In the genomic region with DNA sequence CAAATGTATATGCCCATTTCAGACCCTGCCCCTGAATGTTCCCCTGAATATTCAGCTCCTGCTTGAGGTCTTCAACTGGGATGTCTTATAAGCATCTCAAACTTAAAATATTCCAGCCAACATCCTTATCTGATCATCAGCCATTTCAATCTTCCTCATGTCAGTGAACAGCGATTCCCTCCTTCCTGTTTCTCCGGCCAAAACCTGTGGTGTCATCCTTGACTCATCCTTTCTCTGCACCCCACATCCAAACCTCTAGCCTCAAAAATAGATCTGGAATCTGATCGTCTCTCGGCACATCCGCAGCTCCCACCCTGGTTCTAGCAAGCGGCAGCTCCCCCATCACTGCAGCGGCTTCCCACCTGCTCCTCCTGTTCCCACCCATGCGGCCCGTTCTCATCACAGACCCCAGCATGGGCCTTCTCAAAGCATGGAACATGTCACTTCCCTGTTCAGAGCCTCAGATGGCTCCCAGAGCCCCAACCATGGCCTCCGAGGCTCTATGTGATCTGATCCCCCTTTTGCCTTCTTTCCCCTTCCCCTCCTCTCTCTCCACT, we compare ENCODE assay signal across 17 cellular contexts.
DNase-seq lines count a peak whose midpoint lies in the region; ATAC-seq, FAIRE-seq and TF ChIP-seq lines count a peak whose summit lies in the region.
"Had no signal": no experiment of that assay in that cellular context is flagged by ENCODE, and none has a peak within 500 bp of the region (broad histone marks: within the 10 kb centered on the region; RNA-seq: fewer than 3 reads in every experiment).

No MANE protein-coding gene starts in this region.

- H3K4me1 ChIP-seq in H1 (replicated peaks in 1 of 4; ENCODE audit: control insufficient read depth in 3 of 4, insufficient read depth in 4 of 4, low read length in 3 of 4), result peaks cover 0 to 8% (median 1%) of the 10 kb centered on the region in 4 experiments; a peak in 2 of 7 replicates
- no peaks in the 10 kb centered on the region for H3K4me1 ChIP-seq in ascending aorta
- H3K4me1 ChIP-seq: SJSA1 had no signal

- no peak overlapping the region for H2BK5ac ChIP-seq in H1 (ENCODE audit: low read depth, low read length)

- CTCF ChIA-PET in H1 (lab: Charles Lee; ENCODE audit: partially characterized antibody), result interaction anchor here (1.0 to 1.6 kb wide), 2 partner anchors 10 to 12 kb away, joined by 3 to 4 read pairs; no protein-coding TSS in a partner anchor

- peak; percentile 66 for ATAC-seq in SK-N-SH treated with all-trans-retinoic acid at 6 μM for 48 hours

- H3K4me2 ChIP-seq in H1 (ENCODE audit: insufficient read depth in 1 of 2, low read depth in 2 of 2, low read length in 2 of 2), result no peak overlapping the region

- H3K27ac Mint-ChIP-seq in activated naive CD8-positive, alpha-beta T cell treated with anti-CD3 and anti-CD28 coated beads for 36 hours, result no peak overlapping the region

- no peaks in the 10 kb centered on the region for H3K79me1 ChIP-seq in H1 (ENCODE audit: low read depth, low read length)

- peak overlapping the region; percentile 62 for H2BK12ac ChIP-seq in H1 (ENCODE audit: low read depth, low read length)

- 94% methylated on average over 10 of the region's 10 CpGs; no CpG with 5 or more reads in 1 of the 2 experiments for WGBS in H1 (ENCODE audit: extremely low coverage in 1 of 2, insufficient coverage in 1 of 2, insufficient read length in 1 of 2, insufficient replicate concordance in 2 of 2, low coverage in 1 of 2, low lambda C conversion rate in 2 of 2, missing lambda C conversion rate in 1 of 2), 2 experiments

- no peaks in the 10 kb centered on the region for H3K27me3 ChIP-seq in H1 (replicated peaks in 1 of 4; ENCODE audit: control insufficient read depth in 3 of 4, extremely low read depth in 1 of 4, insufficient read depth in 3 of 4, low read length in 3 of 4)
- no peaks in the 10 kb centered on the region for H3K27me3 ChIP-seq in ascending aorta
- H3K27me3 ChIP-seq: SJSA1 had no signal

- H3K9ac ChIP-seq in H1 (replicated peaks in 1 of 4; ENCODE audit: extremely low read depth in 1 of 4, low read depth in 3 of 4, low read length in 3 of 4), result no peak overlapping the region

- no peak for TF ChIP-seq EP300 in H1 (IDR thresholded peaks at IDR 0.05; ENCODE audit: borderline replicate concordance in 1 of 2, low read depth in 2 of 2, low read length in 2 of 2)

- H3K4me3 ChIP-seq in H1 (ENCODE audit: extremely low read depth in 1 of 4, insufficient read depth in 2 of 4, low read depth in 3 of 4, low read length in 4 of 4) (no peak overlapping the region), ascending aorta (no peak overlapping the region)
- H3K4me3 ChIP-seq: SJSA1 had no signal

- H3K79me2 ChIP-seq in H1 (ENCODE audit: control insufficient read depth in 1 of 2, insufficient read depth in 2 of 2, low read length in 2 of 2), result no peaks in the 10 kb centered on the region

- H4K8ac ChIP-seq in H1 (ENCODE audit: extremely low read depth, insufficient read depth, low read length), result no peak overlapping the region

- no peak overlapping the region for H3K18ac ChIP-seq in H1 (ENCODE audit: extremely low read depth, low read length)

- no peak overlapping the region; the same call in 1 of the 2 replicates for H2AK5ac ChIP-seq in H1 (ENCODE audit: low read depth, low read length)

- H3K23me2 ChIP-seq in H1 (ENCODE audit: low read depth, low read length), result no peaks in the 10 kb centered on the region

- no peaks in the 10 kb centered on the region for H4K20me1 ChIP-seq in H1 (replicated peaks in 1 of 2; ENCODE audit: control insufficient read depth in 1 of 2, insufficient read depth in 2 of 2, low read length in 2 of 2)

- H2BK120ac ChIP-seq in H1 (replicated peaks; ENCODE audit: low read depth, low read length), result no peak overlapping the region

- H3K27ac ChIP-seq in H1 (ENCODE audit: low read depth, low read length) (no peak overlapping the region), ascending aorta (no peak overlapping the region)
- H3K27ac ChIP-seq: SJSA1 had no signal

- peaks cover 20% of the 10 kb centered on the region for H3K27me3 Mint-ChIP-seq in activated naive CD8-positive, alpha-beta T cell treated with anti-CD3 and anti-CD28 coated beads for 36 hours

- no peak for TF ChIP-seq POLR2A in H1 (IDR thresholded peaks at IDR 0.05; ENCODE audit: control extremely low read depth in 1 of 2, low read depth in 2 of 2, low read length in 2 of 2)

- H3K9me3 Mint-ChIP-seq in activated naive CD8-positive, alpha-beta T cell treated with anti-CD3 and anti-CD28 coated beads for 36 hours, result no peaks in the 10 kb centered on the region

- no peak overlapping the region for H4K5ac ChIP-seq in H1 (ENCODE audit: insufficient read length, low read depth, low read length)

- no peak overlapping the region for H2BK15ac ChIP-seq in H1 (ENCODE audit: low read length)

- TF ChIP-seq CTCF in H1 (IDR thresholded peaks at IDR 0.05; ENCODE audit: control extremely low read depth in 1 of 3, insufficient read depth in 1 of 3, low read depth in 1 of 3, low read length in 3 of 3) (no peak), ascending aorta (IDR thresholded peaks at IDR 0.05) (no peak)

- H2AFZ ChIP-seq in H1 (ENCODE audit: low read length), result no peak overlapping the region

- no peak overlapping the region for H3K56ac ChIP-seq in H1 (replicated peaks; ENCODE audit: insufficient read length, low read depth, low read length)

- H4K91ac ChIP-seq in H1 (replicated peaks; ENCODE audit: insufficient read length, low read length), result peak overlapping the region; percentile 23

- no peaks in the 10 kb centered on the region for H3K4me1 Mint-ChIP-seq in activated naive CD8-positive, alpha-beta T cell treated with anti-CD3 and anti-CD28 coated beads for 36 hours

- no peak overlapping the region for H3K4me3 Mint-ChIP-seq in activated naive CD8-positive, alpha-beta T cell treated with anti-CD3 and anti-CD28 coated beads for 36 hours

- H3K4ac ChIP-seq in H1 (replicated peaks; ENCODE audit: insufficient read length, low read depth, low read length), result no peak overlapping the region

- intact Hi-C loops in ascending aorta (cut with DNase I), result no loop called here

- DNase-seq in AG08395 (ENCODE audit: low spot score) (peak; percentile 21), HCEC 1CT (peak; percentile 63), H1 (ENCODE audit: low read depth in 1 of 2, low spot score in 2 of 2) (no peak), NCI-H526 treated with DMSO at 0.1 percent for 48 hours (lab: John Stamatoyannopoulos, UW) (no peak), ascending aorta (ENCODE audit: low spot score in 2 of 2) (no peak)
- no peak for DNase-seq in activated naive CD8-positive, alpha-beta T cell treated with anti-CD3 and anti-CD28 coated beads for 36 hours
- DNase-seq in activated CD4-positive, alpha-beta T cell treated with anti-CD3 and anti-CD28 coated beads for 48 hours, result no peak
- DNase-seq: C1 segment of cervical spinal cord; Karpas-422; MV-4-11; NCI-H1417 treated with DMSO at 0.1 percent for 48 hours; NCI-H1930; NCI-H446; NK-92 treated with Interleukin-12 subunit alpha and Interleukin-12 subunit beta, amount 100 ng/mL, for 24 hours had no signal

- H3K36me3 ChIP-seq in H1 (ENCODE audit: control insufficient read depth in 2 of 4, insufficient read depth in 4 of 4, low read length in 3 of 4), result no peaks in the 10 kb centered on the region
- no peaks in the 10 kb centered on the region for H3K36me3 ChIP-seq in ascending aorta
- H3K36me3 ChIP-seq: SJSA1 had no signal

- TF ChIP-seq RAD21 in H1 (IDR thresholded peaks at IDR 0.05 in 1 of 2, conservative IDR thresholded peaks at IDR 0.05 in 1 of 2; ENCODE audit: low read depth in 2 of 2, low read length in 2 of 2), result no peak

- no peaks in the 10 kb centered on the region for H3K36me3 Mint-ChIP-seq in activated naive CD8-positive, alpha-beta T cell treated with anti-CD3 and anti-CD28 coated beads for 36 hours

- H3K14ac ChIP-seq in H1 (ENCODE audit: insufficient read length), result no peak overlapping the region

- no peak for FAIRE-seq in H1 (lab: Jason Lieb, UNC)
- FAIRE-seq: A204.1 had no signal

- no peak overlapping the region for H2BK20ac ChIP-seq in H1 (ENCODE audit: low read length)

- H3K9me3 ChIP-seq in H1 (ENCODE audit: insufficient read depth in 2 of 2, low read depth in 1 of 2, low read length in 1 of 2) (no peaks in the 10 kb centered on the region), ascending aorta (no peaks in the 10 kb centered on the region)
- H3K9me3 ChIP-seq: SJSA1 had no signal

- POLR2A ChIA-PET in H1 (lab: Charles Lee; ENCODE audit: partially characterized antibody), result no interaction called here

- no peak overlapping the region for H3K23ac ChIP-seq in H1 (ENCODE audit: insufficient read length)

TF ChIP-seq in SK-N-SH treated with all-trans-retinoic acid at 6 μM for 48 hours, 23 proteins besides CTCF, POLR2A, EP300 and RAD21 (continues in another document):
- TF ChIP-seq TCF4 (CRISPR knock-in tag; IDR thresholded peaks at IDR 0.05; ENCODE audit: borderline replicate concordance) (no peak), BACH2 (CRISPR knock-in tag; IDR thresholded peaks at IDR 0.05; ENCODE audit: borderline replicate concordance) (no peak), ISL1 (CRISPR knock-in tag; IDR thresholded peaks at IDR 0.05) (no peak), ESRRG (CRISPR knock-in tag; IDR thresholded peaks at IDR 0.05) (no peak)

TF ChIP-seq in H1, 55 proteins besides CTCF, POLR2A, EP300 and RAD21 (continues in another document):
- TF ChIP-seq RFX5 (IDR thresholded peaks at IDR 0.05; ENCODE audit: borderline replicate concordance, low read depth, low read length) (no peak), EGR1 (IDR thresholded peaks at IDR 0.05; ENCODE audit: borderline replicate concordance, low read depth, low read length) (no peak)

Comparison
In these comparisons a context has a peak if more than half of its experiments do, and no peak if none do; other contexts are left out.
1. DNase-seq: peak in AG08395 (single experiment) and HCEC 1CT (single experiment); none in H1 (0 of 2), NCI-H526 treated with DMSO at 0.1 percent for 48 hours (single experiment), activated naive CD8-positive, alpha-beta T cell treated with anti-CD3 and anti-CD28 coated beads for 36 hours (single experiment), ascending aorta (0 of 2) and activated CD4-positive, alpha-beta T cell treated with anti-CD3 and anti-CD28 coated beads for 48 hours (single experiment).